Comparison of ENCODE assay signal across 11 cellular contexts in genomic region chr16:49513040-49513439, GRCh38.
A peak's percentile ranks its signal among the peaks of the same experiment; 100 is the strongest.
DNase-seq lines count a peak whose midpoint lies in the region; ATAC-seq and TF ChIP-seq lines count a peak whose summit lies in the region.
"Had no signal": no experiment of that assay in that cellular context is flagged by ENCODE, and none has a peak within 500 bp of the region (broad histone marks: within the 10 kb centered on the region; RNA-seq: fewer than 3 reads in every experiment).

No MANE protein-coding gene starts in this region.

- no peaks in the 10 kb centered on the region for H3K9me3 Mint-ChIP-seq in MCF 10A (ENCODE audit: unreplicated experiment)
- H3K9me3 Mint-ChIP-seq in activated CD4-positive, alpha-beta memory T cell treated with anti-CD3 and anti-CD28 coated beads for 36 hours: no peaks in the 10 kb centered on the region
- no peaks in the 10 kb centered on the region for H3K9me3 Mint-ChIP-seq in activated CD4-positive, alpha-beta memory T cell treated with anti-CD3 and anti-CD28 coated beads, Interleukin-2, amount 10 ng/mL, durations not matched to agents 7 days and 5 days

- no peaks in the 10 kb centered on the region for H3K27me3 ChIP-seq in breast epithelium
- no peaks in the 10 kb centered on the region for H3K27me3 ChIP-seq in spleen (replicated peaks in 1 of 7)

- intact Hi-C loops in MCF 10A (cut with micrococcal nuclease): no loop called here
- intact Hi-C loops in breast epithelium (cut with DNase I; ENCODE audit: low total_unique reads): no loop called here
- intact Hi-C loops in spleen (cut with DNase I; ENCODE audit: low total_unique reads): no loop called here
- intact Hi-C loops in activated CD4-positive, alpha-beta memory T cell treated with anti-CD3 and anti-CD28 coated beads for 36 hours (cut with micrococcal nuclease): no loop called here

- no peaks in the 10 kb centered on the region for H3K36me3 Mint-ChIP-seq in MCF 10A (ENCODE audit: insufficient read depth, unreplicated experiment)
- H3K36me3 Mint-ChIP-seq in activated CD4-positive, alpha-beta memory T cell treated with anti-CD3 and anti-CD28 coated beads for 36 hours: no peaks in the 10 kb centered on the region
- H3K36me3 Mint-ChIP-seq in activated CD4-positive, alpha-beta memory T cell treated with anti-CD3 and anti-CD28 coated beads, Interleukin-2, amount 10 ng/mL, durations not matched to agents 7 days and 5 days (ENCODE audit: low read depth): no peaks in the 10 kb centered on the region

- DNase-seq in MCF 10A (ENCODE audit: unreplicated experiment): peak; percentile 18
- DNase-seq in breast epithelium (ENCODE audit: low spot score in 2 of 2): no peak
- DNase-seq in MV-4-11 (lab: John Stamatoyannopoulos, UW): peak; percentile 38
- peak; percentile 25 for DNase-seq in choroid plexus epithelial cell (ENCODE audit: low read depth)
- peak; percentile 41 for DNase-seq in spleen
- no peak for DNase-seq in activated CD4-positive, alpha-beta memory T cell treated with anti-CD3 and anti-CD28 coated beads for 36 hours
- DNase-seq in activated CD4-positive, alpha-beta memory T cell treated with anti-CD3 and anti-CD28 coated beads, Interleukin-2, amount 10 ng/mL, durations not matched to agents 7 days and 5 days: no peak
- DNase-seq: amygdala, C1 segment of cervical spinal cord had no signal

- TF ChIP-seq CTCF in MCF 10A (IDR thresholded peaks at IDR 0.05; ENCODE audit: unreplicated experiment) (no peak), breast epithelium (IDR thresholded peaks at IDR 0.05) (no peak), choroid plexus epithelial cell (conservative IDR thresholded peaks at IDR 0.05; ENCODE audit: low read depth, low read length) (peak; percentile 35), spleen (IDR thresholded peaks at IDR 0.05 in 8 of 11, conservative IDR thresholded peaks at IDR 0.05 in 3 of 11) (no peak)

- H3K4me1 Mint-ChIP-seq in MCF 10A (ENCODE audit: insufficient read depth, unreplicated experiment): no peaks in the 10 kb centered on the region
- no peaks in the 10 kb centered on the region for H3K4me1 Mint-ChIP-seq in activated CD4-positive, alpha-beta memory T cell treated with anti-CD3 and anti-CD28 coated beads for 36 hours (ENCODE audit: low read depth)
- no peaks in the 10 kb centered on the region for H3K4me1 Mint-ChIP-seq in activated CD4-positive, alpha-beta memory T cell treated with anti-CD3 and anti-CD28 coated beads, Interleukin-2, amount 10 ng/mL, durations not matched to agents 7 days and 5 days

- H3K36me3 ChIP-seq in breast epithelium: no peaks in the 10 kb centered on the region
- no peaks in the 10 kb centered on the region for H3K36me3 ChIP-seq in spleen

- CTCF ChIA-PET in MCF 10A (lab: Yijun Ruan, JAX): interaction anchor here (0.7 to 1.2 kb wide), 2 partner anchors 44 to 371 kb away, joined by 3 to 4 read pairs; no protein-coding TSS in a partner anchor
- CTCF ChIA-PET in activated CD4-positive, alpha-beta memory T cell treated with anti-CD3 and anti-CD28 coated beads for 36 hours (lab: Charles Lee): no interaction called here
- CTCF ChIA-PET in activated CD4-positive, alpha-beta memory T cell treated with anti-CD3 and anti-CD28 coated beads, Interleukin-2, amount 10 ng/mL, durations not matched to agents 7 days and 5 days (lab: Charles Lee): no interaction called here

- TF ChIP-seq POLR2A in breast epithelium (IDR thresholded peaks at IDR 0.05): no peak
- no peak for TF ChIP-seq POLR2A in spleen (IDR thresholded peaks at IDR 0.05)

- BruUV-seq in MCF 10A (replicated peaks; lab: Mats Ljungman, UMichigan): no TSS peak

- peaks cover 49% of the 10 kb centered on the region for H3K27me3 Mint-ChIP-seq in MCF 10A (ENCODE audit: insufficient read depth, unreplicated experiment)
- H3K27me3 Mint-ChIP-seq in activated CD4-positive, alpha-beta memory T cell treated with anti-CD3 and anti-CD28 coated beads for 36 hours: no peaks in the 10 kb centered on the region
- no peaks in the 10 kb centered on the region for H3K27me3 Mint-ChIP-seq in activated CD4-positive, alpha-beta memory T cell treated with anti-CD3 and anti-CD28 coated beads, Interleukin-2, amount 10 ng/mL, durations not matched to agents 7 days and 5 days

- H3K4me3 ChIP-seq in breast epithelium (no peak overlapping the region), choroid plexus epithelial cell (ENCODE audit: low read depth, low read length) (no peak overlapping the region), spleen (no peak overlapping the region)

- no peaks in the 10 kb centered on the region for H3K4me1 ChIP-seq in breast epithelium
- H3K4me1 ChIP-seq in spleen: no peaks in the 10 kb centered on the region
- H3K4me1 ChIP-seq: parathyroid adenoma had no signal

- POLR2A ChIA-PET in MCF 10A (lab: Yijun Ruan, JAX): no interaction called here
- POLR2A ChIA-PET in activated CD4-positive, alpha-beta memory T cell treated with anti-CD3 and anti-CD28 coated beads for 36 hours (lab: Charles Lee): no interaction called here
- POLR2A ChIA-PET in activated CD4-positive, alpha-beta memory T cell treated with anti-CD3 and anti-CD28 coated beads, Interleukin-2, amount 10 ng/mL, durations not matched to agents 7 days and 5 days (lab: Charles Lee): no interaction called here

- H3K4me3 Mint-ChIP-seq in MCF 10A (ENCODE audit: unreplicated experiment): no peak overlapping the region
- no peak overlapping the region for H3K4me3 Mint-ChIP-seq in activated CD4-positive, alpha-beta memory T cell treated with anti-CD3 and anti-CD28 coated beads for 36 hours
- no peak overlapping the region for H3K4me3 Mint-ChIP-seq in activated CD4-positive, alpha-beta memory T cell treated with anti-CD3 and anti-CD28 coated beads, Interleukin-2, amount 10 ng/mL, durations not matched to agents 7 days and 5 days

- no peak overlapping the region for H3K27ac Mint-ChIP-seq in MCF 10A (ENCODE audit: low read depth, unreplicated experiment)
- H3K27ac Mint-ChIP-seq in activated CD4-positive, alpha-beta memory T cell treated with anti-CD3 and anti-CD28 coated beads for 36 hours: no peak overlapping the region
- H3K27ac Mint-ChIP-seq in activated CD4-positive, alpha-beta memory T cell treated with anti-CD3 and anti-CD28 coated beads, Interleukin-2, amount 10 ng/mL, durations not matched to agents 7 days and 5 days: no peak overlapping the region

- H3K9me3 ChIP-seq in breast epithelium: no peaks in the 10 kb centered on the region
- no peaks in the 10 kb centered on the region for H3K9me3 ChIP-seq in spleen

- H3K27ac ChIP-seq in breast epithelium: no peak overlapping the region
- no peak overlapping the region for H3K27ac ChIP-seq in spleen
- H3K27ac ChIP-seq: parathyroid adenoma had no signal

- WGBS in spleen, 5 donors: 69 to 74% (median 71%) methylated on average over 7 of the region's 7 CpGs

- no peak for ATAC-seq in HG02588 (IDR thresholded peaks at IDR 0.05; ENCODE audit: unreplicated experiment)

Comparison
In these comparisons a context has a peak if more than half of its experiments do, and no peak if none do; other contexts are left out.
1. DNase-seq: peak in MCF 10A (single experiment), MV-4-11 (single experiment), choroid plexus epithelial cell (single experiment) and spleen (single experiment); none in breast epithelium (0 of 2), activated CD4-positive, alpha-beta memory T cell treated with anti-CD3 and anti-CD28 coated beads for 36 hours (single experiment) and activated CD4-positive, alpha-beta memory T cell treated with anti-CD3 and anti-CD28 coated beads, Interleukin-2, amount 10 ng/mL, durations not matched to agents 7 days and 5 days (single experiment).